27 cellular contexts compared by ENCODE assay signal in genomic region chr12:9211687-9212086, GRCh38. TPM values are rescaled to one million over a fixed set of nuclear protein-coding genes. Genes with fewer than 3 reads are reported as not detected.
DNase-seq lines count a peak whose midpoint lies in the region; ATAC-seq lines count a peak whose summit lies in the region.
"Had no signal": no experiment of that assay in that cellular context is flagged by ENCODE, and none has a peak within 500 bp of the region (broad histone marks: within the 10 kb centered on the region; RNA-seq: fewer than 3 reads in every experiment).

No MANE protein-coding gene starts in this region.

- ATAC-seq in left lobe of liver: peak; percentile 55
- ATAC-seq: A549; CD8-positive, alpha-beta T cell had no signal

- DNase-seq in left lobe of liver (ENCODE audit: low spot score) (no peak), NCI-H1436 (lab: John Stamatoyannopoulos, UW) (no peak)
- DNase-seq: 8988T; ACHN; AML-193; BE2C; C1 segment of cervical spinal cord; Caco-2; Calu3; CD4-positive, alpha-beta memory T cell; CD4-positive, alpha-beta T cell; CD4-positive, CD25-positive, alpha-beta regulatory T cell; CD8-positive, alpha-beta memory T cell; CD8-positive, alpha-beta T cell; COR-L47; DMS 273 treated with DMSO at 0.1 percent for 48 hours; DMS153; DMS53; DMS79; DMS79 treated with DMSO at 0.1 percent for 48 hours; DND-41; EL had no signal

RNA-seq across cellular contexts. Expression of gene PZP, which starts 3.5 kb away (rescaled TPM):
- total RNA-seq in left lobe of liver: 0.70 TPM
- total RNA-seq: A172; A673; B cell; Caco-2; Calu3; CD4-positive, alpha-beta memory T cell; CD4-positive, alpha-beta T cell; CD4-positive, CD25-positive, alpha-beta regulatory T cell; CD8-positive, alpha-beta memory T cell; CD8-positive, alpha-beta T cell; Daoy had no signal
